ENCODE assay signal across 23 cellular contexts in genomic region chr3:156230291-156230900, GRCh38.
DNase-seq lines count a peak whose midpoint lies in the region; ATAC-seq and TF ChIP-seq lines count a peak whose summit lies in the region.
"Had no signal": no experiment of that assay in that cellular context is flagged by ENCODE, and none has a peak within 500 bp of the region (broad histone marks: within the 10 kb centered on the region; RNA-seq: fewer than 3 reads in every experiment).

No MANE protein-coding gene starts in this region.

- H4K20me1 ChIP-seq in smooth muscle cell (ENCODE audit: low read depth), result no peaks in the 10 kb centered on the region
- H4K20me1 ChIP-seq: BLaER1 had no signal

- H3K27me3 ChIP-seq in smooth muscle cell (ENCODE audit: low read depth), result no peaks in the 10 kb centered on the region
- H3K27me3 ChIP-seq: BLaER1, cardiac muscle cell, ovary had no signal

- DNase-seq in NCI-H510A treated with DMSO at 0.1 percent for 48 hours (lab: John Stamatoyannopoulos, UW) (peak; percentile 17), NCI-H510A (lab: John Stamatoyannopoulos, UW) (no peak), NCI-H1105 treated with DMSO at 0.1 percent for 48 hours (lab: John Stamatoyannopoulos, UW) (peak; percentile 34), amniotic epithelial cell (ENCODE audit: low read depth) (peak; percentile 14), smooth muscle cell (lab: John Stamatoyannopoulos, UW; ENCODE audit: unreplicated experiment) (no peak), HuH-7.5 (ENCODE audit: low spot score) (no peak)
- DNase-seq: activated CD4-positive, alpha-beta T cell treated with anti-CD3 and anti-CD28 coated beads for 4 hours; activated naive CD4-positive, alpha-beta T cell treated with anti-CD3 and anti-CD28 coated beads for 36 hours; activated T-cell treated with anti-CD3 and anti-CD28 coated beads, Interleukin-2, amount 50 U/mL, for 72 hours; amygdala; H7; heart right ventricle; KBM-7; naive thymus-derived CD8-positive, alpha-beta T cell; NCI-H2107; OCI-M1; ovary; SIG-M5 had no signal

- 31% methylated on average over 1 of the region's 1 CpG for WGBS in smooth muscle cell (ENCODE audit: low lambda C conversion rate)

- H3K4me2 ChIP-seq in smooth muscle cell, result no peak overlapping the region
- H3K4me2 ChIP-seq: BLaER1 had no signal

- H3K36me3 ChIP-seq in smooth muscle cell (ENCODE audit: low read depth), result no peaks in the 10 kb centered on the region
- H3K36me3 ChIP-seq: BLaER1, cardiac muscle cell, heart right ventricle, ovary had no signal

- no peaks in the 10 kb centered on the region for H3K9me3 ChIP-seq in smooth muscle cell (replicated peaks; ENCODE audit: low read depth)
- H3K9me3 ChIP-seq: BLaER1, heart right ventricle, ovary had no signal

- no peak overlapping the region for H2AFZ ChIP-seq in smooth muscle cell (ENCODE audit: low read depth)

- H3F3A ChIP-seq in smooth muscle cell (ENCODE audit: low read depth), result no peaks in the 10 kb centered on the region

- no peak overlapping the region for H3K4me3 ChIP-seq in smooth muscle cell
- H3K4me3 ChIP-seq: BLaER1, cardiac muscle cell, heart right ventricle, ovary had no signal

- H3K4me1 ChIP-seq in smooth muscle cell (ENCODE audit: low read depth), result no peaks in the 10 kb centered on the region
- H3K4me1 ChIP-seq: BLaER1, heart right ventricle had no signal

- H3K79me2 ChIP-seq in smooth muscle cell (ENCODE audit: low read depth), result no peaks in the 10 kb centered on the region

- ATAC-seq in HG03095 (IDR thresholded peaks at IDR 0.05; ENCODE audit: unreplicated experiment) (no peak), HG03469 (IDR thresholded peaks at IDR 0.05; ENCODE audit: unreplicated experiment) (no peak)
- ATAC-seq: activated T-cell treated with anti-CD3 and anti-CD28 coated beads, Interleukin-2, amount 50 U/mL, for 72 hours; heart right ventricle; left lobe of liver; naive thymus-derived CD8-positive, alpha-beta T cell had no signal

- H3K27ac ChIP-seq in smooth muscle cell (ENCODE audit: low read depth), result no peak overlapping the region
- H3K27ac ChIP-seq: BLaER1, cardiac muscle cell, heart right ventricle, ovary had no signal

- peak overlapping the region; percentile 18 for H3K9ac ChIP-seq in smooth muscle cell (ENCODE audit: low read depth)
- H3K9ac ChIP-seq: BLaER1 had no signal

- no peak for TF ChIP-seq CTCF in smooth muscle cell (IDR thresholded peaks at IDR 0.05; ENCODE audit: borderline replicate concordance, insufficient read depth, poor library complexity, severe bottlenecking)

Comparison
In these comparisons a context has a peak if more than half of its experiments do, and no peak if none do; other contexts are left out.
1. DNase-seq: peak in NCI-H510A treated with DMSO at 0.1 percent for 48 hours (single experiment), NCI-H1105 treated with DMSO at 0.1 percent for 48 hours (single experiment) and amniotic epithelial cell (single experiment); none in NCI-H510A (single experiment), smooth muscle cell (single experiment) and HuH-7.5 (single experiment).